Comparison of ENCODE assay signal across 1 cellular context in the genomic region with DNA sequence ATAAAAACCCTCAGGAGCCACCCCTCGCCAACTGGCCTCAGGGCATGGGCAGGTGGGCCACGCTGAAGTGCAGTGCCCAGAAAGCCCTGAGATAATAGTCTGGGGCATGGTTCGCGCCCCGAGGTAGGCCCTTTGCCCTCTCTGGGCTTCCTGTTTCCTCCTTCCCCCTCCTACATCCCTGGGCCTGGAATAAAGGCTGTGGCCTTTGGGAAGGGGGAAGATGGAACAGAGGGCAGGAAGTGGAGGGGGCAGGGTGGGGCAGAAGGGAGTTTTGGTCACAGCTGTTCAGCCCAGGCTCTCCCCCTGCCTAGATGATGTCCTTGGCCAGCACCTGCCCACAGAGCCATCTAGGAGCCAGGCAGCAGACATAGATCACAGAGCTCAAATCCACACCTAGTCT.
TF ChIP-seq lines count a peak whose summit lies in the region.

No MANE protein-coding gene starts in this region.

TF ChIP-seq in GM12878, 131 proteins besides CTCF, POLR2A, EP300 and RAD21:
- TF ChIP-seq MTA2 (IDR thresholded peaks at IDR 0.05; ENCODE audit: low read depth) (no peak), TCF7 (IDR thresholded peaks at IDR 0.05; ENCODE audit: borderline replicate concordance) (no peak), IKZF2 (IDR thresholded peaks at IDR 0.05) (no peak), RELA (IDR thresholded peaks at IDR 0.05; ENCODE audit: borderline replicate concordance, partially characterized antibody) (no peak)
- TF ChIP-seq, protein P1, sequence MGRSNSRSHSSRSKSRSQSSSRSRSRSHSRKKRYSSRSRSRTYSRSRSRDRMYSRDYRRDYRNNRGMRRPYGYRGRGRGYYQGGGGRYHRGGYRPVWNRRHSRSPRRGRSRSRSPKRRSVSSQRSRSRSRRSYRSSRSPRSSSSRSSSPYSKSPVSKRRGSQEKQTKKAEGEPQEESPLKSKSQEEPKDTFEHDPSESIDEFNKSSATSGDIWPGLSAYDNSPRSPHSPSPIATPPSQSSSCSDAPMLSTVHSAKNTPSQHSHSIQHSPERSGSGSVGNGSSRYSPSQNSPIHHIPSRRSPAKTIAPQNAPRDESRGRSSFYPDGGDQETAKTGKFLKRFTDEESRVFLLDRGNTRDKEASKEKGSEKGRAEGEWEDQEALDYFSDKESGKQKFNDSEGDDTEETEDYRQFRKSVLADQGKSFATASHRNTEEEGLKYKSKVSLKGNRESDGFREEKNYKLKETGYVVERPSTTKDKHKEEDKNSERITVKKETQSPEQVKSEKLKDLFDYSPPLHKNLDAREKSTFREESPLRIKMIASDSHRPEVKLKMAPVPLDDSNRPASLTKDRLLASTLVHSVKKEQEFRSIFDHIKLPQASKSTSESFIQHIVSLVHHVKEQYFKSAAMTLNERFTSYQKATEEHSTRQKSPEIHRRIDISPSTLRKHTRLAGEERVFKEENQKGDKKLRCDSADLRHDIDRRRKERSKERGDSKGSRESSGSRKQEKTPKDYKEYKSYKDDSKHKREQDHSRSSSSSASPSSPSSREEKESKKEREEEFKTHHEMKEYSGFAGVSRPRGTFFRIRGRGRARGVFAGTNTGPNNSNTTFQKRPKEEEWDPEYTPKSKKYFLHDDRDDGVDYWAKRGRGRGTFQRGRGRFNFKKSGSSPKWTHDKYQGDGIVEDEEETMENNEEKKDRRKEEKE (IDR thresholded peaks at IDR 0.05): no peak
- TF ChIP-seq, protein P2, sequence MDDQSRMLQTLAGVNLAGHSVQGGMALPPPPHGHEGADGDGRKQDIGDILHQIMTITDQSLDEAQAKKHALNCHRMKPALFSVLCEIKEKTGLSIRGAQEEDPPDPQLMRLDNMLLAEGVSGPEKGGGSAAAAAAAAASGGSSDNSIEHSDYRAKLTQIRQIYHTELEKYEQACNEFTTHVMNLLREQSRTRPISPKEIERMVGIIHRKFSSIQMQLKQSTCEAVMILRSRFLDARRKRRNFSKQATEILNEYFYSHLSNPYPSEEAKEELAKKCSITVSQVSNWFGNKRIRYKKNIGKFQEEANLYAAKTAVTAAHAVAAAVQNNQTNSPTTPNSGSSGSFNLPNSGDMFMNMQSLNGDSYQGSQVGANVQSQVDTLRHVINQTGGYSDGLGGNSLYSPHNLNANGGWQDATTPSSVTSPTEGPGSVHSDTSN (IDR thresholded peaks at IDR 0.05; ENCODE audit: insufficient replicate concordance, low read depth, low read length): no peak
- TF ChIP-seq, protein P3, sequence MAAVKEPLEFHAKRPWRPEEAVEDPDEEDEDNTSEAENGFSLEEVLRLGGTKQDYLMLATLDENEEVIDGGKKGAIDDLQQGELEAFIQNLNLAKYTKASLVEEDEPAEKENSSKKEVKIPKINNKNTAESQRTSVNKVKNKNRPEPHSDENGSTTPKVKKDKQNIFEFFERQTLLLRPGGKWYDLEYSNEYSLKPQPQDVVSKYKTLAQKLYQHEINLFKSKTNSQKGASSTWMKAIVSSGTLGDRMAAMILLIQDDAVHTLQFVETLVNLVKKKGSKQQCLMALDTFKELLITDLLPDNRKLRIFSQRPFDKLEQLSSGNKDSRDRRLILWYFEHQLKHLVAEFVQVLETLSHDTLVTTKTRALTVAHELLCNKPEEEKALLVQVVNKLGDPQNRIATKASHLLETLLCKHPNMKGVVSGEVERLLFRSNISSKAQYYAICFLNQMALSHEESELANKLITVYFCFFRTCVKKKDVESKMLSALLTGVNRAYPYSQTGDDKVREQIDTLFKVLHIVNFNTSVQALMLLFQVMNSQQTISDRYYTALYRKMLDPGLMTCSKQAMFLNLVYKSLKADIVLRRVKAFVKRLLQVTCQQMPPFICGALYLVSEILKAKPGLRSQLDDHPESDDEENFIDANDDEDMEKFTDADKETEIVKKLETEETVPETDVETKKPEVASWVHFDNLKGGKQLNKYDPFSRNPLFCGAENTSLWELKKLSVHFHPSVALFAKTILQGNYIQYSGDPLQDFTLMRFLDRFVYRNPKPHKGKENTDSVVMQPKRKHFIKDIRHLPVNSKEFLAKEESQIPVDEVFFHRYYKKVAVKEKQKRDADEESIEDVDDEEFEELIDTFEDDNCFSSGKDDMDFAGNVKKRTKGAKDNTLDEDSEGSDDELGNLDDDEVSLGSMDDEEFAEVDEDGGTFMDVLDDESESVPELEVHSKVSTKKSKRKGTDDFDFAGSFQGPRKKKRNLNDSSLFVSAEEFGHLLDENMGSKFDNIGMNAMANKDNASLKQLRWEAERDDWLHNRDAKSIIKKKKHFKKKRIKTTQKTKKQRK (IDR thresholded peaks at IDR 0.05; ENCODE audit: low read depth, low read length): no peak
TF ChIP-seq in GM12878: peak in this region for 0.
